ENCODE assay signal across 31 cellular contexts in genomic region chr4:15024386-15024785, GRCh38.
"Had no signal": no experiment of that assay in that cellular context is flagged by ENCODE, and none has a peak within 500 bp of the region (broad histone marks: within the 10 kb centered on the region; RNA-seq: fewer than 3 reads in every experiment).

No MANE protein-coding gene starts in this region.

- H3K4me1 ChIP-seq: body of pancreas, neural progenitor cell had no signal

- H3K4me3 Mint-ChIP-seq: activated B cell treated with CpG ODN at 0.5 μM for 24 hours; activated CD8-positive, alpha-beta T cell treated with anti-CD3 and anti-CD28 coated beads for 36 hours; activated T-cell treated with anti-CD3 and anti-CD28 coated beads, Interleukin-2, amount 50 U/mL, for 4 hours; activated T-helper 17 cell treated with anti-CD3 and anti-CD28 coated beads, Interleukin-2, amount 50 U/mL, for 72 hours; dendritic cell treated with granulocyte-macrophage colony-stimulating factor and Interleukin-4, amounts not matched to agents 40 ng/mL and 50 ng/mL, for 4 days; endodermal cell; natural killer cell; neural progenitor cell; T-cell; T-helper 2 cell treated with Interferon-gamma antibody and Interleukin-4, amounts not matched to agents 5 μg/mL and 100 μg/mL, for 36 hours had no signal

- DNase-seq: activated B cell treated with CpG ODN at 0.5 μM for 24 hours; activated CD4-positive, alpha-beta T cell treated with anti-CD3 and anti-CD28 coated beads, Interleukin-2, amount 50 U/mL, for 1 hour; activated CD8-positive, alpha-beta T cell treated with anti-CD3 and anti-CD28 coated beads for 36 hours; activated gamma-delta T cell treated with Interleukin-2 at 50 U/mL for 16 hours; activated naive CD4-positive, alpha-beta T cell treated with anti-CD3 and anti-CD28 coated beads, Interleukin-2, amount 50 U/mL, for 16 hours; activated T-cell treated with anti-CD3 and anti-CD28 coated beads, Interleukin-2, amount 50 U/mL, for 4 hours; anterior cingulate cortex; body of pancreas; cerebellar nuclear complex; endodermal cell; heart left ventricle; hypothalamus; islet precursor cell; left ventricle myocardium inferior; mesendoderm; natural killer cell; occipital lobe; posterior cingulate gyrus; right cardiac atrium; stimulated activated CD4-positive, alpha-beta T cell treated with anti-CD3 and anti-CD28 coated beads, Interleukin-2, amount 100 ng/mL, for 48 hours; stimulated activated naive CD8-positive, alpha-beta T cell treated with anti-CD3 and anti-CD28 coated beads, Interleukin-15, Interleukin-2, amounts not matched to agents 100 U/mL and 50 U/mL, for 24 hours; T-cell; testis; transverse colon had no signal

- H3K27ac ChIP-seq: body of pancreas, cardiac muscle cell, heart left ventricle, left ventricle myocardium inferior, neural progenitor cell, testis, transverse colon had no signal

- H3K36me3 ChIP-seq: neural progenitor cell had no signal

- ATAC-seq: activated CD8-positive, alpha-beta T cell treated with anti-CD3 and anti-CD28 coated beads for 36 hours; activated T-cell treated with anti-CD3 and anti-CD28 coated beads, Interleukin-2, amount 50 U/mL, for 4 hours; activated T-helper 17 cell treated with anti-CD3 and anti-CD28 coated beads, Interleukin-2, amount 50 U/mL, for 72 hours; body of pancreas; esophagus mucosa; heart left ventricle; natural killer cell; right cardiac atrium; stimulated activated naive CD8-positive, alpha-beta T cell treated with anti-CD3 and anti-CD28 coated beads, Interleukin-15, Interleukin-2, amounts not matched to agents 100 U/mL and 50 U/mL, for 24 hours; T-cell had no signal

- H3K27ac Mint-ChIP-seq: activated B cell treated with CpG ODN at 0.5 μM for 24 hours; activated CD8-positive, alpha-beta T cell treated with anti-CD3 and anti-CD28 coated beads for 36 hours; activated T-helper 17 cell treated with anti-CD3 and anti-CD28 coated beads, Interleukin-2, amount 50 U/mL, for 72 hours; endodermal cell; neural progenitor cell; T-cell; T-helper 2 cell treated with Interferon-gamma antibody and Interleukin-4, amounts not matched to agents 5 μg/mL and 100 μg/mL, for 36 hours had no signal

- H3K4me1 Mint-ChIP-seq: endodermal cell, neural progenitor cell had no signal

- H3K4me3 ChIP-seq: body of pancreas, cardiac muscle cell, heart left ventricle, left ventricle myocardium inferior, lung, neural progenitor cell, testis, transverse colon had no signal

- H3K27me3 ChIP-seq: body of pancreas, cardiac muscle cell, heart left ventricle, neural progenitor cell, testis, transverse colon had no signal

- H3K27me3 Mint-ChIP-seq: activated B cell treated with CpG ODN at 0.5 μM for 24 hours; activated CD8-positive, alpha-beta T cell treated with anti-CD3 and anti-CD28 coated beads for 36 hours; activated T-helper 17 cell treated with anti-CD3 and anti-CD28 coated beads, Interleukin-2, amount 50 U/mL, for 72 hours; dendritic cell treated with granulocyte-macrophage colony-stimulating factor and Interleukin-4, amounts not matched to agents 40 ng/mL and 50 ng/mL, for 4 days; T-cell had no signal

- H3K9me3 ChIP-seq: body of pancreas, left ventricle myocardium inferior, testis, transverse colon had no signal
